ENCODE assay signal across 8 cellular contexts in the genomic region with DNA sequence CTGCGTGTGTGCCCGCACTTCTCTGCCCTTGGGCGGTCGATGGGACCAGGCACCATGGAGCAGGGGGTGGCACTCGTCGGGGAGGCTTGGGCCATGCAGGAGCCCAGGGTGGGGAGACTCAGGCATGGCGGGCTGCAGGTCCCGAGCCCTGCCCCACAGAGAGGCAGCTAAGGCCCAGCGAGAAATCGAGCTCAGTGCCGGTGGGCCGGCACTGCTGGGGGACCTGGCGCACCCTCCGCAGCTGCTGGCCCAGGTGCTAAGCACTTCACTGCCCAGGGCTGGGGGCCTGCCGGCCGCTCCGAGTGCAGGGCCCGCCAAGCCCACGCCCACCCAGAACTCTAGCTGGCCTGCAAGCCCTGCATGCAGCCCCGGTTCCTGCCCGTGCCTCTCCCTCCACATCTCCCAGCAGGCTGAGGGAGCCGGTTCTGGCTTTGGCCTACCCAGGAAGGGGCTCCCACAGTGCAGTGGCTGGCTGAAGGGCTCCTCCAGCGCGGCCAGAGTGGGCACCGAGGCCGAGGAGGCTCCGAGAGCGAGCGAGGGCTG. TPM values are rescaled to one million over a fixed set of nuclear protein-coding genes. Genes with fewer than 3 reads are reported as not detected.
A peak's percentile ranks its signal among the peaks of the same experiment; 100 is the strongest.
DNase-seq lines count a peak whose midpoint lies in the region; ATAC-seq and TF ChIP-seq lines count a peak whose summit lies in the region.

No MANE protein-coding gene starts in this region.

- no TSS peak for BruUV-seq in OCI-LY7 (replicated peaks; lab: Mats Ljungman, UMichigan)

- no peaks in the 10 kb centered on the region for H3K9me3 ChIP-seq in CD4-positive, alpha-beta T cell (ENCODE audit: control insufficient read depth, low read length)
- H3K9me3 ChIP-seq in OCI-LY7 (ENCODE audit: low read length) = no peaks in the 10 kb centered on the region
- H3K9me3 ChIP-seq in neutrophil = no peaks in the 10 kb centered on the region

- ATAC-seq in CD4-positive, alpha-beta T cell (ENCODE audit: poor library complexity) = peak; percentile 20
- ATAC-seq in HG03095 (IDR thresholded peaks at IDR 0.05; ENCODE audit: unreplicated experiment) (no peak), GM19463 (IDR thresholded peaks at IDR 0.05; ENCODE audit: unreplicated experiment) (no peak)

- peak overlapping the region; percentile 80; the same call in 1 of the 2 replicates for H2AFZ ChIP-seq in OCI-LY7 (ENCODE audit: low read length)

- CTCF ChIA-PET in CD4-positive, alpha-beta T cell (lab: Charles Lee) = no interaction called here
- CTCF ChIA-PET in OCI-LY7 (lab: Charles Lee; ENCODE audit: unreplicated experiment) = no interaction called here

- H3K4me3 Mint-ChIP-seq in CD4-positive, alpha-beta T cell = peak overlapping the region; percentile 94
- no peak overlapping the region for H3K4me3 Mint-ChIP-seq in chondrocyte (ENCODE audit: unreplicated experiment)

- peak overlapping the region; percentile 58; the same call in 1 of the 2 replicates for H3K4me2 ChIP-seq in OCI-LY7 (ENCODE audit: low read length)

- peak overlapping the region; percentile 64 for H3K27ac ChIP-seq in CD4-positive, alpha-beta T cell (ENCODE audit: low read depth, low read length)
- no peak overlapping the region for H3K27ac ChIP-seq in OCI-LY7 (ENCODE audit: low read depth, low read length, poor library complexity, severe bottlenecking)
- H3K27ac ChIP-seq in neutrophil = peak overlapping the region; percentile 51

- POLR2A ChIA-PET in CD4-positive, alpha-beta T cell (lab: Charles Lee) = interaction anchor here (0.7 to 2.0 kb wide), 9 partner anchors 9 to 1430 kb away, joined by 3 to 7 read pairs (median 3); partner anchors contain the start of genes EIF4A2 and TRA2B
- POLR2A ChIA-PET in OCI-LY7 (lab: Charles Lee) = interaction anchor here (0.9 kb wide), 1 partner anchor 17 kb away, joined by 3 read pairs; no protein-coding TSS in a partner anchor

- H3K27ac Mint-ChIP-seq in CD4-positive, alpha-beta T cell = peak overlapping the region; percentile 95
- H3K27ac Mint-ChIP-seq in chondrocyte (ENCODE audit: unreplicated experiment) = peak overlapping the region; percentile 60

- H4K20me1 ChIP-seq in OCI-LY7 (ENCODE audit: insufficient read depth, low read length) = no peaks in the 10 kb centered on the region

- TF ChIP-seq CTCF in CD4-positive, alpha-beta T cell (IDR thresholded peaks at IDR 0.05) = no peak
- TF ChIP-seq CTCF in OCI-LY7 (conservative IDR thresholded peaks at IDR 0.05; ENCODE audit: low read length) (no peak), chondrocyte (IDR thresholded peaks at IDR 0.05) (no peak), neutrophil (IDR thresholded peaks at IDR 0.05) (no peak)

- peaks cover 40% of the 10 kb centered on the region for H3K4me1 Mint-ChIP-seq in CD4-positive, alpha-beta T cell (ENCODE audit: low read depth)
- H3K4me1 Mint-ChIP-seq in chondrocyte (ENCODE audit: low read depth) = peaks cover 9% of the 10 kb centered on the region

- no peak overlapping the region for H3K4me3 ChIP-seq in OCI-LY7 (ENCODE audit: low read depth, low read length, poor library complexity, severe bottlenecking)
- H3K4me3 ChIP-seq in neutrophil (ENCODE audit: low read depth in 1 of 2, low read length in 1 of 2) = no peak overlapping the region

- no peaks in the 10 kb centered on the region for H3K79me2 ChIP-seq in OCI-LY7 (ENCODE audit: insufficient read depth, low read depth, low read length)

- H3K36me3 ChIP-seq in OCI-LY7 (ENCODE audit: insufficient read depth, low read length) (no peaks in the 10 kb centered on the region), neutrophil (peaks cover 5% of the 10 kb centered on the region)

- no peaks in the 10 kb centered on the region for H3K27me3 Mint-ChIP-seq in CD4-positive, alpha-beta T cell
- H3K27me3 Mint-ChIP-seq in chondrocyte (ENCODE audit: low read depth) = peaks cover 6% of the 10 kb centered on the region

- H3K27me3 ChIP-seq in CD4-positive, alpha-beta T cell (ENCODE audit: control insufficient read depth, insufficient read depth, low read length) = no peaks in the 10 kb centered on the region
- H3K27me3 ChIP-seq in neutrophil = no peaks in the 10 kb centered on the region

- peaks cover 4% of the 10 kb centered on the region for H3K9me3 Mint-ChIP-seq in CD4-positive, alpha-beta T cell
- no peaks in the 10 kb centered on the region for H3K9me3 Mint-ChIP-seq in chondrocyte (ENCODE audit: low read depth)

- no peaks in the 10 kb centered on the region for H3K4me1 ChIP-seq in OCI-LY7 (ENCODE audit: insufficient read depth, low read length, poor library complexity, severe bottlenecking)
- peaks cover 0 to 4% of the 10 kb centered on the region in 2 experiments for H3K4me1 ChIP-seq in neutrophil (ENCODE audit: control insufficient read depth in 1 of 2, insufficient read depth in 1 of 2, low read depth in 1 of 2, low read length in 1 of 2)

- peaks cover 46% of the 10 kb centered on the region for H3K36me3 Mint-ChIP-seq in CD4-positive, alpha-beta T cell (ENCODE audit: low read depth)
- no peaks in the 10 kb centered on the region for H3K36me3 Mint-ChIP-seq in chondrocyte (ENCODE audit: low read depth)

- H3K9me2 ChIP-seq in OCI-LY7 (ENCODE audit: insufficient read depth, low read length) = no peaks in the 10 kb centered on the region

- peak in 3 of 10 experiments; percentile 3 to 48 (median 9) for DNase-seq in CD4-positive, alpha-beta T cell
- no peak for DNase-seq in OCI-LY7 (ENCODE audit: low spot score)
- no peak for DNase-seq in chondrocyte (ENCODE audit: low spot score)
- no peak for DNase-seq in SKM-1 treated with dmso at 0.1 percent for 144 hours (lab: John Stamatoyannopoulos, UW; ENCODE audit: unreplicated experiment)
- DNase-seq in SIG-M5 (lab: John Stamatoyannopoulos, UW) = no peak

- intact Hi-C loops in CD4-positive, alpha-beta T cell (cut with DNase I, micrococcal nuclease) = no loop called here
- intact Hi-C loops in OCI-LY7 (cut with micrococcal nuclease; ENCODE audit: unreplicated experiment) = no loop called here

RNA-seq across cellular contexts. Expression of gene RTP4, which starts 0.6 kb away (rescaled TPM):
- total RNA-seq in CD4-positive, alpha-beta T cell = 1 to 10 TPM; 1.1 to 1.5 TPM
- total RNA-seq in OCI-LY7 (2014; rRNA removed; shearing (Covaris generic)) = 0.10 and 0.13 TPM in 2 replicates
- total RNA-seq in OCI-LY7 (2022) (not detected in 2 replicates), chondrocyte (not detected in 3 replicates)
